12 cellular contexts compared by ENCODE assay signal in the genomic region with DNA sequence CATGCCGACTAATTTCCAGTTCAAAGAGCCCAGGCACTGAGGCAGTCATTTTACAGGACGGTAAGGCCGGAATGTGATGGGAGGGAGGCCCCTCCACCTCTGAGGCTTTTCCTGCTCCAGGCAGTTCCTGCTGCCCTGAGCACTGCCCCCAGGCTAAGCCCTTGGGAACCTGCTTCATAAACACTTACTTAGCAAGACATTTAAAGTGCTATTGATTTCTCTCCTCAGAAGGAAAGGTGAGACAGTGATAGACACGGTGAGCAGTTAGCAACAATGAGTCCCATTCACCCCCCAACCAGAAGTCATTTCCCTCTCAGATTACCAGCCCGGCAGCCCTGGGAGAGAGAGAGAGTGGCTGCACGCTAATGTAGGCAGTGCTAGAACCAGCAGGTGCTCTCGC.
DNase-seq lines count a peak whose midpoint lies in the region; ATAC-seq and TF ChIP-seq lines count a peak whose summit lies in the region.
"Had no signal": no experiment of that assay in that cellular context is flagged by ENCODE, and none has a peak within 500 bp of the region (broad histone marks: within the 10 kb centered on the region; RNA-seq: fewer than 3 reads in every experiment).

No MANE protein-coding gene starts in this region.

- H3K4me2 ChIP-seq in GM23338 = peak overlapping the region; percentile 66

- intact Hi-C loops in mucosa of descending colon (cut with DNase I, micrococcal nuclease) = no loop called here

- peak; percentile 85 for ATAC-seq in GM23338
- ATAC-seq in mucosa of descending colon = no peak
- no peak for ATAC-seq in HG02642 (IDR thresholded peaks at IDR 0.05; ENCODE audit: poor library complexity, unreplicated experiment)
- ATAC-seq: activated CD8-positive, alpha-beta T cell treated with anti-CD3 and anti-CD28 coated beads for 36 hours; left colon had no signal

- H3K4me1 Mint-ChIP-seq in GM23338 = peaks cover 62% of the 10 kb centered on the region

- TF ChIP-seq CTCF in GM23338 (conservative IDR thresholded peaks at IDR 0.05; ENCODE audit: low read depth in 2 of 2) (no peak), mucosa of descending colon (IDR thresholded peaks at IDR 0.05) (no peak)

- no peaks in the 10 kb centered on the region for H3K79me2 ChIP-seq in GM23338 (replicated peaks; ENCODE audit: insufficient read depth)

- H3K36me3 Mint-ChIP-seq in GM23338 (ENCODE audit: low read depth) = peaks cover 4% of the 10 kb centered on the region; the same call in 2 of the 3 replicates

- H3K27ac Mint-ChIP-seq in GM23338 = peak overlapping the region; percentile 83
- H3K27ac Mint-ChIP-seq: activated CD8-positive, alpha-beta T cell treated with anti-CD3 and anti-CD28 coated beads for 36 hours; activated T-helper 1 cell treated with anti-CD3 and anti-CD28 coated beads, Interleukin-12 subunit alpha, Interleukin-12 subunit beta, Interleukin-2, Interleukin-4 antibody, amounts not matched to agents 30 ng/mL and 10 ng/mL and 1 ng/mL, durations not matched to agents 14 hours and 24 hours and 36 hours had no signal

- no peaks in the 10 kb centered on the region; the same call in 1 of the 3 replicates for H3K9me3 Mint-ChIP-seq in GM23338
- H3K9me3 Mint-ChIP-seq: activated CD8-positive, alpha-beta T cell treated with anti-CD3 and anti-CD28 coated beads for 36 hours; activated T-helper 1 cell treated with anti-CD3 and anti-CD28 coated beads, Interleukin-12 subunit alpha, Interleukin-12 subunit beta, Interleukin-2, Interleukin-4 antibody, amounts not matched to agents 30 ng/mL and 10 ng/mL and 1 ng/mL, durations not matched to agents 14 hours and 24 hours and 36 hours had no signal

- no peaks in the 10 kb centered on the region for H3K9me3 ChIP-seq in mucosa of descending colon

- no peak overlapping the region for H3K4me3 ChIP-seq in GM23338
- H3K4me3 ChIP-seq in mucosa of descending colon = no peak overlapping the region
- H3K4me3 ChIP-seq: SK-N-MC had no signal

- DNase-seq in GM23338 (ENCODE audit: low spot score) = peak; percentile 72
- peak; percentile 96 for DNase-seq in NCI-H187 treated with DMSO at 0.1 percent for 48 hours (lab: John Stamatoyannopoulos, UW)
- DNase-seq in NCI-H69 (lab: John Stamatoyannopoulos, UW) = peak; percentile 93
- peak; percentile 56 for DNase-seq in kidney tubule cell (ENCODE audit: low spot score)
- DNase-seq in NCI-H1694 treated with DMSO at 0.1 percent for 48 hours (lab: John Stamatoyannopoulos, UW) = no peak
- no peak for DNase-seq in medulla oblongata (ENCODE audit: extremely low spot score)
- DNase-seq in mucosa of descending colon = no peak
- DNase-seq: activated CD8-positive, alpha-beta T cell treated with anti-CD3 and anti-CD28 coated beads for 36 hours; left colon had no signal

- H3K36me3 ChIP-seq in GM23338 (ENCODE audit: insufficient read depth) (peaks cover 3% of the 10 kb centered on the region; the same call in 1 of the 2 replicates), mucosa of descending colon (ENCODE audit: low read depth) (no peaks in the 10 kb centered on the region)

- peaks cover 4% of the 10 kb centered on the region for H3K27me3 Mint-ChIP-seq in GM23338 (ENCODE audit: insufficient read depth, low read depth, poor library complexity)

- H3K9me2 ChIP-seq in GM23338 (ENCODE audit: insufficient read depth) = peaks cover 10% of the 10 kb centered on the region; the same call in 1 of the 2 replicates

- no peaks in the 10 kb centered on the region for H3F3A ChIP-seq in GM23338 (replicated peaks; ENCODE audit: low read depth)

- no peak overlapping the region for H3K4me3 Mint-ChIP-seq in GM23338
- H3K4me3 Mint-ChIP-seq: activated CD8-positive, alpha-beta T cell treated with anti-CD3 and anti-CD28 coated beads for 36 hours; activated T-helper 1 cell treated with anti-CD3 and anti-CD28 coated beads, Interleukin-12 subunit alpha, Interleukin-12 subunit beta, Interleukin-2, Interleukin-4 antibody, amounts not matched to agents 30 ng/mL and 10 ng/mL and 1 ng/mL, durations not matched to agents 14 hours and 24 hours and 36 hours had no signal

- no peaks in the 10 kb centered on the region for H3K27me3 ChIP-seq in GM23338 (ENCODE audit: insufficient read depth)

- no peak overlapping the region for H2AFZ ChIP-seq in GM23338

- H4K20me1 ChIP-seq in GM23338 (replicated peaks; ENCODE audit: insufficient read depth) = no peaks in the 10 kb centered on the region

- H3K27ac ChIP-seq in GM23338 (ENCODE audit: low read depth) = peak overlapping the region; percentile 7; the same call in 1 of the 2 replicates
- H3K27ac ChIP-seq: SK-N-MC had no signal

- peaks cover 31% of the 10 kb centered on the region for H3K4me1 ChIP-seq in GM23338 (ENCODE audit: insufficient read depth)
- no peaks in the 10 kb centered on the region for H3K4me1 ChIP-seq in mucosa of descending colon (ENCODE audit: low read depth)

TF ChIP-seq in GM23338, 12 proteins besides CTCF, POLR2A, EP300 and RAD21:
- TF ChIP-seq, protein P1, sequence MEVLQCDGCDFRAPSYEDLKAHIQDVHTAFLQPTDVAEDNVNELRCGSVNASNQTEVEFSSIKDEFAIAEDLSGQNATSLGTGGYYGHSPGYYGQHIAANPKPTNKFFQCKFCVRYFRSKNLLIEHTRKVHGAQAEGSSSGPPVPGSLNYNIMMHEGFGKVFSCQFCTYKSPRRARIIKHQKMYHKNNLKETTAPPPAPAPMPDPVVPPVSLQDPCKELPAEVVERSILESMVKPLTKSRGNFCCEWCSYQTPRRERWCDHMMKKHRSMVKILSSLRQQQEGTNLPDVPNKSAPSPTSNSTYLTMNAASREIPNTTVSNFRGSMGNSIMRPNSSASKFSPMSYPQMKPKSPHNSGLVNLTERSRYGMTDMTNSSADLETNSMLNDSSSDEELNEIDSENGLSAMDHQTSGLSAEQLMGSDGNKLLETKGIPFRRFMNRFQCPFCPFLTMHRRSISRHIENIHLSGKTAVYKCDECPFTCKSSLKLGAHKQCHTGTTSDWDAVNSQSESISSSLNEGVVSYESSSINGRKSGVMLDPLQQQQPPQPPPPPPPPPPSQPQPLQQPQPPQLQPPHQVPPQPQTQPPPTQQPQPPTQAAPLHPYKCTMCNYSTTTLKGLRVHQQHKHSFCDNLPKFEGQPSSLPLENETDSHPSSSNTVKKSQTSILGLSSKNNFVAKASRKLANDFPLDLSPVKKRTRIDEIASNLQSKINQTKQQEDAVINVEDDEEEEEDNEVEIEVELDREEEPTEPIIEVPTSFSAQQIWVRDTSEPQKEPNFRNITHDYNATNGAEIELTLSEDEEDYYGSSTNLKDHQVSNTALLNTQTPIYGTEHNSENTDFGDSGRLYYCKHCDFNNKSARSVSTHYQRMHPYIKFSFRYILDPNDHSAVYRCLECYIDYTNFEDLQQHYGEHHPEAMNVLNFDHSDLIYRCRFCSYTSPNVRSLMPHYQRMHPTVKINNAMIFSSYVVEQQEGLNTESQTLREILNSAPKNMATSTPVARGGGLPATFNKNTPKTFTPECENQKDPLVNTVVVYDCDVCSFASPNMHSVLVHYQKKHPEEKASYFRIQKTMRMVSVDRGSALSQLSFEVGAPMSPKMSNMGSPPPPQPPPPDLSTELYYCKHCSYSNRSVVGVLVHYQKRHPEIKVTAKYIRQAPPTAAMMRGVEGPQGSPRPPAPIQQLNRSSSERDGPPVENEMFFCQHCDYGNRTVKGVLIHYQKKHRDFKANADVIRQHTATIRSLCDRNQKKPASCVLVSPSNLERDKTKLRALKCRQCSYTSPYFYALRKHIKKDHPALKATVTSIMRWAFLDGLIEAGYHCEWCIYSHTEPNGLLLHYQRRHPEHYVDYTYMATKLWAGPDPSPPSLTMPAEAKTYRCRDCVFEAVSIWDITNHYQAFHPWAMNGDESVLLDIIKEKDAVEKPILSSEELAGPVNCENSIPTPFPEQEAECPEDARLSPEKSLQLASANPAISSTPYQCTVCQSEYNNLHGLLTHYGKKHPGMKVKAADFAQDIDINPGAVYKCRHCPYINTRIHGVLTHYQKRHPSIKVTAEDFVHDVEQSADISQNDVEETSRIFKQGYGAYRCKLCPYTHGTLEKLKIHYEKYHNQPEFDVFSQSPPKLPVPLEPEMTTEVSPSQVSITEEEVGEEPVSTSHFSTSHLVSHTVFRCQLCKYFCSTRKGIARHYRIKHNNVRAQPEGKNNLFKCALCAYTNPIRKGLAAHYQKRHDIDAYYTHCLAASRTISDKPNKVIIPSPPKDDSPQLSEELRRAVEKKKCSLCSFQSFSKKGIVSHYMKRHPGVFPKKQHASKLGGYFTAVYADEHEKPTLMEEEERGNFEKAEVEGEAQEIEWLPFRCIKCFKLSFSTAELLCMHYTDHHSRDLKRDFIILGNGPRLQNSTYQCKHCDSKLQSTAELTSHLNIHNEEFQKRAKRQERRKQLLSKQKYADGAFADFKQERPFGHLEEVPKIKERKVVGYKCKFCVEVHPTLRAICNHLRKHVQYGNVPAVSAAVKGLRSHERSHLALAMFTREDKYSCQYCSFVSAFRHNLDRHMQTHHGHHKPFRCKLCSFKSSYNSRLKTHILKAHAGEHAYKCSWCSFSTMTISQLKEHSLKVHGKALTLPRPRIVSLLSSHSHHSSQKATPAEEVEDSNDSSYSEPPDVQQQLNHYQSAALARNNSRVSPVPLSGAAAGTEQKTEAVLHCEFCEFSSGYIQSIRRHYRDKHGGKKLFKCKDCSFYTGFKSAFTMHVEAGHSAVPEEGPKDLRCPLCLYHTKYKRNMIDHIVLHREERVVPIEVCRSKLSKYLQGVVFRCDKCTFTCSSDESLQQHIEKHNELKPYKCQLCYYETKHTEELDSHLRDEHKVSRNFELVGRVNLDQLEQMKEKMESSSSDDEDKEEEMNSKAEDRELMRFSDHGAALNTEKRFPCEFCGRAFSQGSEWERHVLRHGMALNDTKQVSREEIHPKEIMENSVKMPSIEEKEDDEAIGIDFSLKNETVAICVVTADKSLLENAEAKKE (CRISPR knock-in tag; IDR thresholded peaks at IDR 0.05) = peak; percentile 31; the same call in 1 of the 2 replicates
- TF ChIP-seq NANOG (IDR thresholded peaks at IDR 0.05; ENCODE audit: borderline replicate concordance) (peak; percentile 41; the same call in 1 of the 2 replicates), CREB1 (CRISPR knock-in tag; IDR thresholded peaks at IDR 0.05; ENCODE audit: low read depth) (no peak), ZNF114 (CRISPR knock-in tag; IDR thresholded peaks at IDR 0.05) (no peak), JUNB (IDR thresholded peaks at IDR 0.05; ENCODE audit: unreplicated experiment) (no peak)
TF ChIP-seq in GM23338: peak in this region for 2.

Comparison
In these comparisons a context has a peak if more than half of its experiments do, and no peak if none do; other contexts are left out.
1. DNase-seq: peak in GM23338 (single experiment), NCI-H187 treated with DMSO at 0.1 percent for 48 hours (single experiment), NCI-H69 (single experiment) and kidney tubule cell (single experiment); none in NCI-H1694 treated with DMSO at 0.1 percent for 48 hours (single experiment), medulla oblongata (single experiment) and mucosa of descending colon (0 of 3).